Comparison of ENCODE assay signal across 1 cellular context in genomic region chr11:47408598-47409439, GRCh38.
TF ChIP-seq lines count a peak whose summit lies in the region.

No MANE protein-coding gene starts in this region.

TF ChIP-seq in HepG2, 621 proteins besides CTCF, POLR2A, EP300 and RAD21 (continued from another document and continues in another):
- no peak for TF ChIP-seq HOMEZ (CRISPR knock-in tag; IDR thresholded peaks at IDR 0.05; ENCODE audit: low read depth)
- no peak for TF ChIP-seq BRCA1 (CRISPR knock-in tag; IDR thresholded peaks at IDR 0.05)
- no peak for TF ChIP-seq ZNF883 (CRISPR knock-in tag; IDR thresholded peaks at IDR 0.05; ENCODE audit: not compliant biosample characterization)
- no peak for TF ChIP-seq EZH2 (conservative IDR thresholded peaks at IDR 0.05; ENCODE audit: low read depth, low read length)
- no peak for TF ChIP-seq ZNF136 (CRISPR knock-in tag; IDR thresholded peaks at IDR 0.05; ENCODE audit: low read depth)
- TF ChIP-seq HNF1B (CRISPR knock-in tag; IDR thresholded peaks at IDR 0.05), result 0 out of 2 replicates have a peak, but pooled peaks have one; percentile 42
- TF ChIP-seq RXRB (CRISPR knock-in tag; IDR thresholded peaks at IDR 0.05; ENCODE audit: borderline replicate concordance), result 0 out of 2 replicates have a peak, but pooled peaks have one; percentile 2
- TF ChIP-seq BORCS8-MEF2B (CRISPR knock-in tag; IDR thresholded peaks at IDR 0.05), result no peak
- peak; percentile 9; the same call in 1 of the 2 replicates for TF ChIP-seq ZNF777 (CRISPR knock-in tag; IDR thresholded peaks at IDR 0.05)
- peak; percentile 65 for TF ChIP-seq TEAD3 (CRISPR knock-in tag; optimal IDR thresholded peaks at IDR 0.05; ENCODE audit: borderline replicate concordance)
- no peak for TF ChIP-seq ZNF557 (CRISPR knock-in tag; IDR thresholded peaks at IDR 0.05)
- no peak for TF ChIP-seq ZNF142 (CRISPR knock-in tag; IDR thresholded peaks at IDR 0.05)
- TF ChIP-seq ZBTB4 (CRISPR knock-in tag; IDR thresholded peaks at IDR 0.05; ENCODE audit: borderline replicate concordance), result no peak
- no peak for TF ChIP-seq ZNF337 (CRISPR knock-in tag; IDR thresholded peaks at IDR 0.05; ENCODE audit: borderline replicate concordance, low read depth)
- TF ChIP-seq CSRNP2 (CRISPR knock-in tag; conservative IDR thresholded peaks at IDR 0.05; ENCODE audit: low read depth), result no peak
- no peak for TF ChIP-seq ZNF780A (CRISPR knock-in tag; IDR thresholded peaks at IDR 0.05)
- no peak for TF ChIP-seq ZNF280B (CRISPR knock-in tag; IDR thresholded peaks at IDR 0.05; ENCODE audit: borderline replicate concordance)
- TF ChIP-seq THYN1 (CRISPR knock-in tag; IDR thresholded peaks at IDR 0.05; ENCODE audit: borderline replicate concordance, low read depth), result no peak
- peak; percentile 24 for TF ChIP-seq ZNF18 (CRISPR knock-in tag; IDR thresholded peaks at IDR 0.05; ENCODE audit: insufficient replicate concordance)
- no peak for TF ChIP-seq ZNF263 (CRISPR knock-in tag; IDR thresholded peaks at IDR 0.05)
- no peak for TF ChIP-seq FOXK2 (IDR thresholded peaks at IDR 0.05)
- no peak for TF ChIP-seq E2F2 (CRISPR knock-in tag; IDR thresholded peaks at IDR 0.05; ENCODE audit: borderline replicate concordance)
- no peak for TF ChIP-seq ZNF143 (CRISPR knock-in tag; IDR thresholded peaks at IDR 0.05)
- TF ChIP-seq ZNF772 (CRISPR knock-in tag; IDR thresholded peaks at IDR 0.05), result no peak
- TF ChIP-seq BCLAF1 (IDR thresholded peaks at IDR 0.05), result no peak
- TF ChIP-seq ZNF350 (CRISPR knock-in tag; IDR thresholded peaks at IDR 0.05; ENCODE audit: borderline replicate concordance, low read depth), result peak; percentile 47
- TF ChIP-seq ZBTB42 (CRISPR knock-in tag; IDR thresholded peaks at IDR 0.05), result 0 out of 2 replicates have a peak, but pooled peaks have one; percentile 36
- TF ChIP-seq NAIF1 (CRISPR knock-in tag; IDR thresholded peaks at IDR 0.05; ENCODE audit: borderline replicate concordance), result no peak
- TF ChIP-seq GFI1 (CRISPR knock-in tag; IDR thresholded peaks at IDR 0.05; ENCODE audit: borderline replicate concordance), result no peak
- peak; percentile 48; the same call in 1 of the 2 replicates for TF ChIP-seq ZNF33A (CRISPR knock-in tag; IDR thresholded peaks at IDR 0.05; ENCODE audit: borderline replicate concordance)
- no peak for TF ChIP-seq ZNF773 (CRISPR knock-in tag; IDR thresholded peaks at IDR 0.05; ENCODE audit: borderline replicate concordance)
- TF ChIP-seq ZFX (CRISPR knock-in tag; IDR thresholded peaks at IDR 0.05; ENCODE audit: low read depth), result peak; percentile 42
- peak; percentile 67; the same call in 1 of the 2 replicates for TF ChIP-seq ZNF850 (CRISPR knock-in tag; conservative IDR thresholded peaks at IDR 0.05)
- peak; percentile 49 for TF ChIP-seq PHF8 (CRISPR knock-in tag; IDR thresholded peaks at IDR 0.05)
- TF ChIP-seq HNRNPUL1 (IDR thresholded peaks at IDR 0.05; ENCODE audit: low read depth, low read length), result no peak
- no peak; the same call in 1 of the 2 replicates for TF ChIP-seq ZFY (CRISPR knock-in tag; IDR thresholded peaks at IDR 0.05)
- no peak for TF ChIP-seq SRSF4 (IDR thresholded peaks at IDR 0.05; ENCODE audit: low read depth, low read length, poor library complexity, severe bottlenecking)
- peak; percentile 8; the same call in 1 of the 2 replicates for TF ChIP-seq HIVEP1 (CRISPR knock-in tag; IDR thresholded peaks at IDR 0.05)
- TF ChIP-seq ZNF652 (CRISPR knock-in tag; IDR thresholded peaks at IDR 0.05; ENCODE audit: borderline replicate concordance, low read depth), result no peak
